In genomic region chrX:86171366-86171765, GRCh38 we compare ENCODE assay signal across 8 cellular contexts. TPM values are rescaled to one million over a fixed set of nuclear protein-coding genes. Genes with fewer than 3 reads are reported as not detected.
DNase-seq lines count a peak whose midpoint lies in the region; ATAC-seq and TF ChIP-seq lines count a peak whose summit lies in the region.

No MANE protein-coding gene starts in this region.

- no peaks in the 10 kb centered on the region for H3K4me1 Mint-ChIP-seq in T-cell

- H3K4me3 ChIP-seq in GM12864 (ENCODE audit: low read depth, low read length) = no peak overlapping the region
- H3K4me3 ChIP-seq in HEK293 (ENCODE audit: low read depth, low read length) = no peak overlapping the region
- no peak overlapping the region for H3K4me3 ChIP-seq in right lobe of liver

- TF ChIP-seq POLR2A in right lobe of liver (IDR thresholded peaks at IDR 0.05) = no peak

- H3K36me3 ChIP-seq in HEK293 (ENCODE audit: control insufficient read depth in 2 of 2, insufficient read depth in 1 of 2, low read length in 2 of 2) (no peaks in the 10 kb centered on the region), right lobe of liver (no peaks in the 10 kb centered on the region)

- DNase-seq in GM12864 (ENCODE audit: low read depth) (no peak), SK-MEL-5 (ENCODE audit: low read depth, low spot score) (peak; percentile 72), right lobe of liver (no peak), NK-92 (lab: John Stamatoyannopoulos, UW; ENCODE audit: unreplicated experiment) (no peak), T-cell (no peak), amniotic stem cell (lab: John Stamatoyannopoulos, UW) (no peak), OCI-M2 (lab: John Stamatoyannopoulos, UW; ENCODE audit: unreplicated experiment) (no peak)

- H3K27ac ChIP-seq in HEK293 (ENCODE audit: extremely low read depth, low read depth, low read length) (no peak overlapping the region), right lobe of liver (no peak overlapping the region)

- WGBS in right lobe of liver (ENCODE audit: insufficient coverage, low coverage, low lambda C conversion rate, missing lambda C conversion rate) = 43% methylated on average over 3 of the region's 3 CpGs

- H3K9me3 Mint-ChIP-seq in T-cell = peaks cover 0 to 3% (median 0%) of the 10 kb centered on the region in 3 donors

- H3K4me1 ChIP-seq in HEK293 (ENCODE audit: control insufficient read depth, insufficient read depth, low read length) (no peaks in the 10 kb centered on the region), right lobe of liver (no peaks in the 10 kb centered on the region)

- H3K9me3 ChIP-seq in HEK293 (ENCODE audit: control insufficient read depth, insufficient read depth, low read depth, low read length) = no peaks in the 10 kb centered on the region
- no peaks in the 10 kb centered on the region for H3K9me3 ChIP-seq in right lobe of liver

- no peaks in the 10 kb centered on the region for H3K36me3 Mint-ChIP-seq in T-cell

- H3K27ac Mint-ChIP-seq in T-cell = no peak overlapping the region

- TF ChIP-seq CTCF in GM12864 (IDR thresholded peaks at IDR 0.05; ENCODE audit: low read depth, low read length, missing control alignments) = peak; percentile 41
- TF ChIP-seq CTCF in HEK293 (tag by site-specific recombination; IDR thresholded peaks at IDR 0.05) = no peak
- TF ChIP-seq CTCF in right lobe of liver (IDR thresholded peaks at IDR 0.05) = peak; percentile 19 to 50 (median 34)

- H3K27me3 ChIP-seq in right lobe of liver = peaks cover 0 to 6% of the 10 kb centered on the region in 2 donors

- in situ Hi-C loops in SK-MEL-5 (cut with HindIII; ENCODE audit: low pct_unique_long_range_greater_than_20kb, low sequenced_read_pairs) = no loop called here

- CTCF ChIA-PET in HEK293 (lab: Yijun Ruan, JAX) = interaction anchor here (0.6 to 1.9 kb wide), 6 partner anchors 10 to 433 kb away, joined by 3 to 18 read pairs (median 4); no protein-coding TSS in a partner anchor
- CTCF ChIA-PET in T-cell (lab: Charles Lee) = no interaction called here

- POLR2A ChIA-PET in HEK293 (lab: Yijun Ruan, JAX) (no interaction called here), T-cell (lab: Charles Lee) (no interaction called here)

- peaks cover 6 to 29% of the 10 kb centered on the region in 2 donors for H3K27me3 Mint-ChIP-seq in T-cell

- intact Hi-C loops in right lobe of liver (cut with DNase I) = no loop called here

- no peak overlapping the region for H3K4me3 Mint-ChIP-seq in T-cell

- ATAC-seq in right lobe of liver (peak; percentile 56 to 90 (median 81)), T-cell (replicated peaks in 1 of 4) (no peak)

TF ChIP-seq in HEK293, 187 proteins besides CTCF, POLR2A, EP300 and RAD21:
- TF ChIP-seq ZNF837 (tag by site-specific recombination; IDR thresholded peaks at IDR 0.05) (no peak), ZNF654 (tag by site-specific recombination; IDR thresholded peaks at IDR 0.05; ENCODE audit: low read depth) (peak; percentile 48)

RNA-seq across cellular contexts. Expression of gene DACH2, which starts 23.1 kb away (rescaled TPM):
- not detected in 2 replicates for total RNA-seq in SK-MEL-5 (2014; rRNA removed; shearing (Covaris generic))
- not detected in 2 replicates for polyA plus RNA-seq in SK-MEL-5 (2015; cell fraction: cytosol; rRNA removed)
- 0.06 TPM in 1 of 2 replicates, not detected in the other for polyA plus RNA-seq in SK-MEL-5 (2015; cell fraction: nucleus; rRNA removed)
- not detected for total RNA-seq in right lobe of liver
- total RNA-seq in T-cell = not detected

Comparison
In these comparisons a context has a peak if more than half of its experiments do, and no peak if none do; other contexts are left out.
1. ATAC-seq: peak in right lobe of liver (4 of 4); none in T-cell (0 of 4).